ENCODE assay signal across 8 cellular contexts in the genomic region with DNA sequence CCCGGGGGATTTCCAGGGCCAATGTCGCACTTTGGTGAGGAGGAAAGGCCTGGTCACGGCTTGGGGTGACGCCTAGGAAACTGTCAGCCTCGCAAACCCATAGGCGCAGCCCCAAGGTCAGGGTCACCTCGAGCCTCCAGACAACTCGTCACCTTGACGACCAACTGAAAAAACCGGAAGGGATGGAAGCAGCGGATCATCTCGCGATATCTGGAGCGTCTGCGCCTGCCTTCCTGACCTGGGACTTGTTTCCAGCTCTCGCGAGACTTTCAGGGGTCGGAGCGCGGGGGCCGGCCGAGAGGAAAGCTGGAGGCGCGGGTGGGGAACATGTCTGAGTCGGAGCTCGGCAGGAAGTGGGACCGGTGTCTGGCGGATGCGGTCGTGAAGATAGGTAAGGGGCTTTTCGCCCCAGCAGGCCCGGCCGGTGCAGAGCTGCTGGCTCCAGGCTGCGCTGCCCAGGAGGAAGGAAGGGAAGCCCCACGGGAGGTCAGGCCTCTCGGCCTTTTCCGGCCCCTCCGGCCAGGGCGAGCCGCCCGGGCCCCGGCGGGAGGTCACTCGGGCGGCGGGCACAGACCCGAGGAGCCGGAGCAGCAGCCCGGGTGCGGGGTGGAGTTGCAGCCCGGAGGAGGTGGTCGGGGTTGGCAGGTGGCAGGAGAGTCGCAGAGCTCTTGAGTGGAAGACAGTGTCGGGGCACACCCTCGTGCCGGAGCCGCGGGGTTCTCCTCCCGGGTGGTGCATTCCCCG. TPM values are rescaled to one million over a fixed set of nuclear protein-coding genes. Genes with fewer than 3 reads are reported as not detected.
DNase-seq lines count a peak whose midpoint lies in the region; ATAC-seq and TF ChIP-seq lines count a peak whose summit lies in the region.

No MANE protein-coding gene starts in this region.

- no peaks in the 10 kb centered on the region for H4K20me1 ChIP-seq in SU-DHL-6 (ENCODE audit: low read depth, low read length)

- peaks cover 33% of the 10 kb centered on the region for H3K36me3 Mint-ChIP-seq in activated naive CD8-positive, alpha-beta T cell treated with anti-CD3 and anti-CD28 coated beads, Interleukin-2, amount 50 U/mL, for 24 hours (ENCODE audit: low read depth)

- intact Hi-C loops in Right ventricle myocardium superior (cut with DNase I) (no loop called here), ovary (cut with DNase I) (loop anchor here in 1 of 4 donors (5.0 kb wide), 1 partner anchor 45 kb away; the partner anchor contains the start of gene NBL1), thyroid gland (cut with DNase I) (loop anchor here (5.0 to 10.0 kb wide), 2 partner anchors 48 to 205 kb away; partner anchors contain the start of gene NBL1)

- H3K27ac Mint-ChIP-seq in activated naive CD8-positive, alpha-beta T cell treated with anti-CD3 and anti-CD28 coated beads, Interleukin-2, amount 50 U/mL, for 24 hours: peak overlapping the region; percentile 98

- WGBS in ovary, 3 donors: 0 to 1% (median 0%) methylated on average over 43 to 60 of the region's 60 CpGs
- 0 to 1% methylated on average over 27 to 35 of the region's 60 CpGs for WGBS in thyroid gland, 2 donors

- H3K79me2 ChIP-seq in SU-DHL-6 (ENCODE audit: insufficient read depth, low read length): peaks cover 49% of the 10 kb centered on the region

- H3K4me3 ChIP-seq in GM12875 (ENCODE audit: low read depth, low read length) (peak overlapping the region; percentile 86), SU-DHL-6 (ENCODE audit: insufficient read depth, low read length, poor library complexity, severe bottlenecking) (peak overlapping the region; percentile 59), ovary (peak overlapping the region; percentile 99), thyroid gland (replicated peaks in 1 of 3) (peak overlapping the region; percentile 34 to 84 (median 34))

- peak; percentile 87 for ATAC-seq in HG02763 (IDR thresholded peaks at IDR 0.05; ENCODE audit: unreplicated experiment)
- ATAC-seq in activated naive CD8-positive, alpha-beta T cell treated with anti-CD3 and anti-CD28 coated beads, Interleukin-2, amount 50 U/mL, for 24 hours: peak; percentile 94
- peak; percentile 94 for ATAC-seq in Right ventricle myocardium superior (ENCODE audit: poor library complexity)

- peak overlapping the region; percentile 75 for H3K4me2 ChIP-seq in SU-DHL-6 (ENCODE audit: low read depth, low read length, poor library complexity, severe bottlenecking)

- H3K9me2 ChIP-seq in SU-DHL-6 (replicated peaks; ENCODE audit: insufficient read depth, low read length): no peaks in the 10 kb centered on the region

- peaks cover 56% of the 10 kb centered on the region for H3K4me1 Mint-ChIP-seq in activated naive CD8-positive, alpha-beta T cell treated with anti-CD3 and anti-CD28 coated beads, Interleukin-2, amount 50 U/mL, for 24 hours

- H3K4me3 Mint-ChIP-seq in activated naive CD8-positive, alpha-beta T cell treated with anti-CD3 and anti-CD28 coated beads, Interleukin-2, amount 50 U/mL, for 24 hours: peak overlapping the region; percentile 99

- H3K9me3 ChIP-seq in SU-DHL-6 (ENCODE audit: insufficient read depth, low read length) (no peaks in the 10 kb centered on the region), ovary (no peaks in the 10 kb centered on the region), thyroid gland (no peaks in the 10 kb centered on the region)

- H3K9ac ChIP-seq in SU-DHL-6 (ENCODE audit: low read length): peak overlapping the region; percentile 87

- TF ChIP-seq EP300 in ovary (IDR thresholded peaks at IDR 0.05): no peak

- DNase-seq in NCI-H1417 (lab: John Stamatoyannopoulos, UW): peak; percentile 95 to 99 (median 98)
- DNase-seq in activated naive CD8-positive, alpha-beta T cell treated with anti-CD3 and anti-CD28 coated beads, Interleukin-2, amount 50 U/mL, for 24 hours: peak; percentile 97
- peak; percentile 97 for DNase-seq in Right ventricle myocardium superior
- peak; percentile 97 to 98 (median 98) for DNase-seq in ovary
- DNase-seq in thyroid gland: peak; percentile 98

- H3K9me3 Mint-ChIP-seq in activated naive CD8-positive, alpha-beta T cell treated with anti-CD3 and anti-CD28 coated beads, Interleukin-2, amount 50 U/mL, for 24 hours: peaks cover 4% of the 10 kb centered on the region

- H3K27me3 ChIP-seq in SU-DHL-6 (ENCODE audit: low read length) (no peaks in the 10 kb centered on the region), ovary (no peaks in the 10 kb centered on the region), thyroid gland (no peaks in the 10 kb centered on the region)

- H2AFZ ChIP-seq in SU-DHL-6 (ENCODE audit: low read depth, low read length, severe bottlenecking): peak overlapping the region; percentile 69

- H3K27me3 Mint-ChIP-seq in activated naive CD8-positive, alpha-beta T cell treated with anti-CD3 and anti-CD28 coated beads, Interleukin-2, amount 50 U/mL, for 24 hours: peaks cover 2% of the 10 kb centered on the region

- TF ChIP-seq POLR2A in ovary (IDR thresholded peaks at IDR 0.05): peak; percentile 71
- TF ChIP-seq POLR2A in thyroid gland (IDR thresholded peaks at IDR 0.05): peak; percentile 5 to 84

- H3K4me1 ChIP-seq in ovary (ENCODE audit: insufficient read depth) (peaks cover 6% of the 10 kb centered on the region), thyroid gland (peaks cover 21 to 28% of the 10 kb centered on the region in 2 donors)

- TF ChIP-seq CTCF in GM12875 (IDR thresholded peaks at IDR 0.05; ENCODE audit: borderline replicate concordance, insufficient read depth, low read depth, low read length) (no peak), SU-DHL-6 (IDR thresholded peaks at IDR 0.05; ENCODE audit: insufficient read depth, low read length, poor library complexity, severe bottlenecking) (no peak), ovary (IDR thresholded peaks at IDR 0.05) (no peak), thyroid gland (IDR thresholded peaks at IDR 0.05) (no peak)

- H3K27ac ChIP-seq in SU-DHL-6 (ENCODE audit: low read depth, low read length) (peak overlapping the region; percentile 70), ovary (peak overlapping the region; percentile 73 to 91), thyroid gland (peak overlapping the region; percentile 85 to 91 (median 91))

- H3K36me3 ChIP-seq in SU-DHL-6 (ENCODE audit: low read length) (no peaks in the 10 kb centered on the region; the same call in 1 of the 2 replicates), ovary (no peaks in the 10 kb centered on the region), thyroid gland (no peaks in the 10 kb centered on the region)

- no peaks in the 10 kb centered on the region for H3F3A ChIP-seq in SU-DHL-6 (ENCODE audit: insufficient read depth)

RNA-seq across cellular contexts. Expression of gene NBL1, which starts 47.2 kb away (rescaled TPM):
- total RNA-seq in Right ventricle myocardium superior (38.6 TPM), ovary (100 to 1,000 TPM; 217 to 852 (median 530) TPM), thyroid gland (10 to 100 TPM; 29.4 to 70.4 (median 43.6) TPM)
- polyA plus RNA-seq in ovary: 100 to 1,000 TPM; 127 to 525 TPM

Comparison
In these comparisons a context has a peak if more than half of its experiments do, and no peak if none do; other contexts are left out.
1. Peak in every context shown above with its lines: DNase-seq, ATAC-seq, H3K4me3 ChIP-seq and H3K27ac ChIP-seq.
2. H3K4me3 ChIP-seq: peak in every context shown above with its lines; median percentile 99 in ovary; 86 in GM12875; 59 in SU-DHL-6; 34 in thyroid gland.